In the genomic region with DNA sequence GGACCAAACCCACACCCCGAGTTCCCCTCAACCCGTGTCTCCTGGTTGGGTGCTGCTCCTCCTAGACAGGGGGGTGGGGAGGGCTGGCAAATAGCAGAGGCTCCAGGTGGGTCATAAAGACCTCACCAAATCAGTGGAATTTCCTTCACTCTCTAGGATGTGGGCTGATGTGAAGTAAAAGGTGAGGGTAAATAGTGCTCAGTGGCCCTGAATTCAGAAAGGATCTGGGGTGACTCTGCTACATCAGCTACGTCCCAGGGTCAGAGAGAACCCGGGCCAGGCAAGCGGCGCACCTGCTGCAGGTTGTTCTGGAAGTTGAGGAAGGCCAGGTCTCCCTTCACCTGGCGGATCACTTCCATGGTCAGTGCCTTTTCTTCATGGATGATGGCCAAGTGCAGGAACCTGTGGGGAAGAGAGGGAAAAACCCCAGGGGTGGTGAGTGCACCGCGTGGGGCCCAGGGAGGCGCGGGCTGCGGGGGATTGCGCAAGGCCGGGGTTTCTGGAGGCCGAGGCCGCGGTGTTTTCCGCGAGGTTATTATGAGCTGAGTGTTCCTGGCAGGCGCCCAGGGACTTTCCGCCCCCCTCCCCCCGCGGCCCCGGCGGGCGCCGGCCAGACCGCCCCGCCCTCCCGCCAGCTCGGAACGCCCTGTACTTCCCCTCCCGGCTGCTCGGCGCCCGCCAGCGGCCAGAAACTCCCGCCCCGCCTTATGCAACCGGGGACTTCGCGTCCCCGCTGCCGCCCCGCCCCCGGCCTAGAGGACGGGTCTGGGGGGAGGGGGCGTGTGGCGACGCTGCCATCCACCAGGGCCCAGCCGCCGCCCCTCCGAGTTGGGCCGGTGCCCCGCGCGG, we compare ENCODE assay signal across 8 cellular contexts. TPM values are rescaled to one million over a fixed set of nuclear protein-coding genes. Genes with fewer than 3 reads are reported as not detected.
DNase-seq lines count a peak whose midpoint lies in the region; ATAC-seq and TF ChIP-seq lines count a peak whose summit lies in the region.

No MANE protein-coding gene starts in this region.

- peaks cover 42% of the 10 kb centered on the region for H3K36me3 Mint-ChIP-seq in activated naive CD4-positive, alpha-beta T cell treated with anti-CD3 and anti-CD28 coated beads, Interleukin-2, amount 10 ng/mL, durations not matched to agents 7 days and 5 days

- H3K27me3 Mint-ChIP-seq in activated naive CD4-positive, alpha-beta T cell treated with anti-CD3 and anti-CD28 coated beads, Interleukin-2, amount 10 ng/mL, durations not matched to agents 7 days and 5 days: peaks cover 4% of the 10 kb centered on the region

- POLR2A ChIA-PET in GM10248 (lab: Yijun Ruan, JAX): interaction anchor here (0.6 to 4.5 kb wide), 26 partner anchors 9 to 855 kb away, joined by 3 to 52 read pairs (median 6); partner anchors contain the start of genes PPP2R3C, PRORP and PSMA6

- DNase-seq in GM10248 (ENCODE audit: extremely low spot score) (peak; percentile 92), NCI-H1048 (lab: John Stamatoyannopoulos, UW) (peak; percentile 86), SK-N-DZ (ENCODE audit: low spot score) (peak; percentile 89), germinal center (ENCODE audit: low spot score) (peak; percentile 91), occipital lobe (lab: John Stamatoyannopoulos, UW) (peak; percentile 90), superior temporal gyrus (ENCODE audit: extremely low spot score) (peak; percentile 89)
- peak; percentile 93 for DNase-seq in activated naive CD4-positive, alpha-beta T cell treated with anti-CD3 and anti-CD28 coated beads, Interleukin-2, amount 10 ng/mL, durations not matched to agents 7 days and 5 days

- no peak for TF ChIP-seq CTCF in GM10248 (IDR thresholded peaks at IDR 0.05; ENCODE audit: control extremely low read depth, extremely low read depth, low read depth, missing control alignments)

- H3K4me1 Mint-ChIP-seq in activated naive CD4-positive, alpha-beta T cell treated with anti-CD3 and anti-CD28 coated beads, Interleukin-2, amount 10 ng/mL, durations not matched to agents 7 days and 5 days: peaks cover 58% of the 10 kb centered on the region

- H3K27ac Mint-ChIP-seq in activated naive CD4-positive, alpha-beta T cell treated with anti-CD3 and anti-CD28 coated beads, Interleukin-2, amount 10 ng/mL, durations not matched to agents 7 days and 5 days: peak overlapping the region; percentile 95

- ATAC-seq in HG02588 (IDR thresholded peaks at IDR 0.05; ENCODE audit: unreplicated experiment): peak; percentile 53

- peak overlapping the region; percentile 88 for H3K4me3 Mint-ChIP-seq in activated naive CD4-positive, alpha-beta T cell treated with anti-CD3 and anti-CD28 coated beads, Interleukin-2, amount 10 ng/mL, durations not matched to agents 7 days and 5 days

- no peaks in the 10 kb centered on the region for H3K9me3 Mint-ChIP-seq in activated naive CD4-positive, alpha-beta T cell treated with anti-CD3 and anti-CD28 coated beads, Interleukin-2, amount 10 ng/mL, durations not matched to agents 7 days and 5 days

- CTCF ChIA-PET in GM10248 (lab: Yijun Ruan, JAX): interaction anchor here (0.6 to 6.3 kb wide), 13 partner anchors 10 to 263 kb away, joined by 3 to 74 read pairs (median 5); partner anchors contain the start of gene PSMA6
- CTCF ChIA-PET in activated naive CD4-positive, alpha-beta T cell treated with anti-CD3 and anti-CD28 coated beads, Interleukin-2, amount 10 ng/mL, durations not matched to agents 7 days and 5 days (lab: Charles Lee): interaction anchor here (1.3 to 5.0 kb wide), 13 partner anchors 9 to 357 kb away, joined by 3 to 65 read pairs (median 7); partner anchors contain the start of genes FAM177A1 and PSMA6

RNA-seq across cellular contexts. Expression of gene NFKBIA, which starts 0.9 kb away (rescaled TPM):
- polyA plus RNA-seq in SK-N-DZ (2014; cell fraction: cytosol; rRNA removed): 39.1 and 52.8 TPM in 2 replicates
- 109 and 143 TPM in 2 replicates for polyA plus RNA-seq in SK-N-DZ (2014; cell fraction: nucleus; rRNA removed)
- total RNA-seq in occipital lobe: 46.9 TPM

Comparison
In these comparisons a context has a peak if more than half of its experiments do, and no peak if none do; other contexts are left out.
1. Peak in every context shown above with its lines: DNase-seq and ATAC-seq.